In genomic region chr1:924619-925323, GRCh38 we compare ENCODE assay signal across 8 cellular contexts. TPM values are rescaled to one million over a fixed set of nuclear protein-coding genes. Genes with fewer than 3 reads are reported as not detected.
DNase-seq lines count a peak whose midpoint lies in the region; ATAC-seq and TF ChIP-seq lines count a peak whose summit lies in the region.

No MANE protein-coding gene starts in this region.

- dilution Hi-C loops in mammary epithelial cell (cut with HindIII; ENCODE audit: low sequenced_read_pairs): no loop called here

- in situ Hi-C loops in mammary epithelial cell (cut with MboI; ENCODE audit: low sequenced_read_pairs in 2 of 2): no loop called here

- no peak for TF ChIP-seq POLR2A in erythroblast (IDR thresholded peaks at IDR 0.05; ENCODE audit: low read length)

- ATAC-seq in mucosa of descending colon (peak; percentile 7), GM18511 (IDR thresholded peaks at IDR 0.05; ENCODE audit: unreplicated experiment) (no peak)

- no TSS peak for BruUV-seq in mammary epithelial cell (replicated peaks; lab: Mats Ljungman, UMichigan)

- H3K27me3 ChIP-seq in mammary epithelial cell (ENCODE audit: insufficient read depth, low read length): peaks cover 56% of the 10 kb centered on the region

- H3K4me3 ChIP-seq in AG10803 (ENCODE audit: low read length) (peak overlapping the region; percentile 61), mammary epithelial cell (replicated peaks in 1 of 3; ENCODE audit: insufficient read depth in 1 of 3, low read depth in 2 of 3, low read length in 3 of 3) (peak overlapping the region in 1 of 3 experiments; percentile 18), mucosa of descending colon (no peak overlapping the region)

- intact Hi-C loops in mammary epithelial cell (cut with micrococcal nuclease): no loop called here
- intact Hi-C loops in mucosa of descending colon (cut with DNase I, micrococcal nuclease): no loop called here

- no peak overlapping the region for H3K27ac ChIP-seq in mammary epithelial cell (ENCODE audit: insufficient read depth, low read depth, low read length)

- H4K20me1 ChIP-seq in mammary epithelial cell (ENCODE audit: insufficient read depth, low read length): no peaks in the 10 kb centered on the region

- WGBS in mammary epithelial cell (ENCODE audit: low coverage, missing lambda C conversion rate): no CpG with 5 or more reads among the region's 89 CpGs

- TF ChIP-seq CTCF in AG10803 (conservative IDR thresholded peaks at IDR 0.05; ENCODE audit: low read length): 0 out of 2 replicates have a peak, but pooled peaks have one; percentile 11
- no peak for TF ChIP-seq CTCF in mammary epithelial cell (conservative IDR thresholded peaks at IDR 0.05 in 1 of 2, IDR thresholded peaks at IDR 0.05 in 1 of 2; ENCODE audit: extremely low read depth in 1 of 2, insufficient read depth in 1 of 2, low read depth in 1 of 2, low read length in 2 of 2)
- TF ChIP-seq CTCF in mucosa of descending colon (IDR thresholded peaks at IDR 0.05): no peak

- H3K79me2 ChIP-seq in mammary epithelial cell (ENCODE audit: insufficient read depth, low read length): no peaks in the 10 kb centered on the region

- H3K9me3 ChIP-seq in mammary epithelial cell (replicated peaks; ENCODE audit: insufficient read depth, low read length) (no peaks in the 10 kb centered on the region), mucosa of descending colon (no peaks in the 10 kb centered on the region)

- peak overlapping the region; percentile 68 for H3K4me2 ChIP-seq in mammary epithelial cell (ENCODE audit: insufficient read depth, low read depth, low read length)

- H2AFZ ChIP-seq in mammary epithelial cell (ENCODE audit: low read depth, low read length): no peak overlapping the region

- DNase-seq in AG10803 (ENCODE audit: low read depth): peak; percentile 56
- peak; percentile 72 for DNase-seq in HuH-7.5 (ENCODE audit: low spot score)
- peak; percentile 40 for DNase-seq in mammary epithelial cell
- peak in 1 of 3 donors; percentile 26 for DNase-seq in mucosa of descending colon
- no peak for DNase-seq in GDM1 (lab: John Stamatoyannopoulos, UW)
- DNase-seq in erythroblast (lab: John Stamatoyannopoulos, UW): no peak
- DNase-seq in ecto neural progenitor cell (ENCODE audit: low spot score): no peak

- H3K9ac ChIP-seq in mammary epithelial cell (ENCODE audit: insufficient read depth, low read length): no peak overlapping the region

- no peaks in the 10 kb centered on the region for H3K36me3 ChIP-seq in mammary epithelial cell (ENCODE audit: insufficient read depth, low read length)
- no peaks in the 10 kb centered on the region for H3K36me3 ChIP-seq in mucosa of descending colon (ENCODE audit: low read depth)

- H3K4me1 ChIP-seq in mammary epithelial cell (ENCODE audit: insufficient read depth, low read length) (peaks cover 34% of the 10 kb centered on the region), mucosa of descending colon (ENCODE audit: low read depth) (peaks cover 29% of the 10 kb centered on the region)

- CTCF ChIA-PET in mammary epithelial cell (lab: Charles Lee; ENCODE audit: low non-redundant PET): no interaction called here

RNA-seq across cellular contexts. Expression of gene SAMD11, which starts 1.0 kb away (rescaled TPM):
- total RNA-seq in mammary epithelial cell: not detected
- not detected for polyA plus RNA-seq in mammary epithelial cell
- not detected for polyA minus RNA-seq in mammary epithelial cell
- 1 to 10 TPM; 2.2 to 4.3 (median 2.7) TPM for total RNA-seq in mucosa of descending colon

RNA-seq across cellular contexts. Expression of gene NOC2L, which starts 34.3 kb away (rescaled TPM):
- total RNA-seq in mammary epithelial cell: 100 to 1,000 TPM in 1 of 2 donors, 10 to 100 TPM in 1; 62.0 to 124 TPM
- 84.6 TPM for polyA plus RNA-seq in mammary epithelial cell
- 96.0 TPM for polyA minus RNA-seq in mammary epithelial cell
- 10 to 100 TPM; 47.3 to 56.2 (median 54.6) TPM for total RNA-seq in mucosa of descending colon

RNA-seq across cellular contexts. Expression of gene KLHL17, which starts 35.6 kb away (rescaled TPM):
- total RNA-seq in mammary epithelial cell (10 to 100 TPM in 1 of 2 donors, 1 to 10 TPM in 1; 4.3 to 18.9 TPM), mucosa of descending colon (10 to 100 TPM in 2 of 3 donors, 1 to 10 TPM in 1; 9.0 to 14.7 (median 11.0) TPM)
- polyA plus RNA-seq in mammary epithelial cell: 12.4 TPM
- 1.4 TPM for polyA minus RNA-seq in mammary epithelial cell

RNA-seq across cellular contexts. Expression of gene PLEKHN1, which starts 41.5 kb away (rescaled TPM):
- total RNA-seq in mammary epithelial cell (10 to 100 TPM in 1 of 2 donors, 1 to 10 TPM in 1; 4.8 to 28.6 TPM), mucosa of descending colon (under 1 TPM; 0.23 to 0.99 (median 0.32) TPM)
- 4.6 TPM for polyA plus RNA-seq in mammary epithelial cell
- 9.7 TPM for polyA minus RNA-seq in mammary epithelial cell

RNA-seq across cellular contexts. Expression of gene PERM1, which starts 57.1 kb away (rescaled TPM):
- total RNA-seq in mammary epithelial cell: not detected
- polyA plus RNA-seq in mammary epithelial cell: not detected
- polyA minus RNA-seq in mammary epithelial cell: not detected
- under 1 TPM in 1 of 3 donors, not detected in 2; 0.24 TPM for total RNA-seq in mucosa of descending colon

Comparison
In these comparisons a context has a peak if more than half of its experiments do, and no peak if none do; other contexts are left out.
1. DNase-seq: peak in AG10803 (single experiment), HuH-7.5 (single experiment) and mammary epithelial cell (single experiment); none in GDM1 (single experiment), erythroblast (0 of 2) and ecto neural progenitor cell (single experiment).